14 cellular contexts compared by ENCODE assay signal in the genomic region with DNA sequence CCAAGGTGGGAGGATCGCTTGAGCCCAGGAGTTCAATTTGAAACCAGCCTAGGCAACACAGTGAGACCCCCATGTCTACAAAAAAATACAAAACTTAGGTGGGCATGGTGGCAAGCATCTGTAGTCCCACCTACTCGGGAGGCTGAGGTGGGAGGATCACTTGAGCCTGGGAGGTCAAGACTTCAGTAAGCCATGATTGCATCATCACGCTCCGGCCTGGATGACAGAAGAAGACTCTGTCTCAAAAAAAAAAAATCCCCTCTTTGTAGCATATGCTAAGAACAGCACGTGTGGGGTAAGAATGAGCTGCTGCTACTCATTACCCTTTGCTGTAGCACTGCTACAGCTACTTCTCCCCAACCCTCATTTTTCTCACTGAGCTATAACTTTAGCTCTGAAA. TPM values are rescaled to one million over a fixed set of nuclear protein-coding genes. Genes with fewer than 3 reads are reported as not detected.
A peak's percentile ranks its signal among the peaks of the same experiment; 100 is the strongest.
DNase-seq lines count a peak whose midpoint lies in the region; ATAC-seq and TF ChIP-seq lines count a peak whose summit lies in the region.
"Had no signal": no experiment of that assay in that cellular context is flagged by ENCODE, and none has a peak within 500 bp of the region (broad histone marks: within the 10 kb centered on the region; RNA-seq: fewer than 3 reads in every experiment).

No MANE protein-coding gene starts in this region.

- H3K27me3 Mint-ChIP-seq in activated T-cell treated with anti-CD3 and anti-CD28 coated beads, Interleukin-2, amount 50 U/mL, for 72 hours (ENCODE audit: low read depth) = no peaks in the 10 kb centered on the region
- no peaks in the 10 kb centered on the region for H3K27me3 Mint-ChIP-seq in activated naive CD8-positive, alpha-beta T cell treated with anti-CD3 and anti-CD28 coated beads for 36 hours
- no peaks in the 10 kb centered on the region for H3K27me3 Mint-ChIP-seq in endothelial cell (ENCODE audit: unreplicated experiment)
- H3K27me3 Mint-ChIP-seq in endodermal cell (ENCODE audit: insufficient read depth) = no peaks in the 10 kb centered on the region
- H3K27me3 Mint-ChIP-seq: CD4-positive, alpha-beta memory T cell; IgD-negative memory B cell had no signal

- H3K9me3 ChIP-seq in endodermal cell (ENCODE audit: control insufficient read depth, low read length) = no peaks in the 10 kb centered on the region
- H3K9me3 ChIP-seq: BE2C had no signal

- peak overlapping the region; percentile 10 for H3K27ac Mint-ChIP-seq in activated T-cell treated with anti-CD3 and anti-CD28 coated beads, Interleukin-2, amount 50 U/mL, for 72 hours
- H3K27ac Mint-ChIP-seq in activated naive CD8-positive, alpha-beta T cell treated with anti-CD3 and anti-CD28 coated beads for 36 hours = peak overlapping the region; percentile 14
- H3K27ac Mint-ChIP-seq in endothelial cell (ENCODE audit: unreplicated experiment) = no peak overlapping the region
- H3K27ac Mint-ChIP-seq in endodermal cell = no peak overlapping the region

- H3K36me3 Mint-ChIP-seq in activated T-cell treated with anti-CD3 and anti-CD28 coated beads, Interleukin-2, amount 50 U/mL, for 72 hours (ENCODE audit: insufficient read depth in 2 of 2) = peaks cover 3 to 41% of the 10 kb centered on the region in 2 donors
- peaks cover 28% of the 10 kb centered on the region for H3K36me3 Mint-ChIP-seq in activated naive CD8-positive, alpha-beta T cell treated with anti-CD3 and anti-CD28 coated beads for 36 hours
- peaks cover 42% of the 10 kb centered on the region for H3K36me3 Mint-ChIP-seq in endothelial cell (ENCODE audit: low read depth, unreplicated experiment)
- H3K36me3 Mint-ChIP-seq in endodermal cell (ENCODE audit: low read depth) = peaks cover 73% of the 10 kb centered on the region

- peaks cover 87% of the 10 kb centered on the region for H3K36me3 ChIP-seq in endodermal cell (ENCODE audit: control insufficient read depth, insufficient read depth, low read length)

- DNase-seq in activated T-cell treated with anti-CD3 and anti-CD28 coated beads, Interleukin-2, amount 50 U/mL, for 72 hours = no peak
- DNase-seq in activated T-cell treated with anti-CD3 and anti-CD28 coated beads, Interleukin-2, amount 50 U/mL, for 1 hour = no peak
- DNase-seq in activated naive CD8-positive, alpha-beta T cell treated with anti-CD3 and anti-CD28 coated beads for 36 hours = no peak
- no peak for DNase-seq in endothelial cell (ENCODE audit: low spot score)
- no peak for DNase-seq in endodermal cell
- DNase-seq: BE2C; CD4-positive, alpha-beta memory T cell; DMS79; GM23248; H7 had no signal

- TF ChIP-seq CTCF in endothelial cell (IDR thresholded peaks at IDR 0.05; ENCODE audit: unreplicated experiment) (no peak), endodermal cell (conservative IDR thresholded peaks at IDR 0.05) (no peak)

- no peaks in the 10 kb centered on the region for H3K4me1 ChIP-seq in endodermal cell (ENCODE audit: control insufficient read depth, insufficient read depth, low read length)
- H3K4me1 ChIP-seq: BE2C had no signal

- H3K27me3 ChIP-seq in endodermal cell (ENCODE audit: control insufficient read depth, insufficient read depth, low read length, poor library complexity, severe bottlenecking) = no peaks in the 10 kb centered on the region
- H3K27me3 ChIP-seq: BE2C had no signal

- 91 to 95% methylated on average over 3 to 5 of the region's 5 CpGs for WGBS in endodermal cell (ENCODE audit: insufficient coverage in 1 of 2, insufficient read length in 1 of 2), 2 experiments

- no peak overlapping the region for H3K9ac ChIP-seq in endodermal cell (ENCODE audit: extremely low read depth, low read length, poor library complexity, severe bottlenecking)
- H3K9ac ChIP-seq: GM23248 had no signal

- peaks cover 7% of the 10 kb centered on the region for H3K4me1 Mint-ChIP-seq in activated T-cell treated with anti-CD3 and anti-CD28 coated beads, Interleukin-2, amount 50 U/mL, for 72 hours (ENCODE audit: low read depth)
- H3K4me1 Mint-ChIP-seq in activated naive CD8-positive, alpha-beta T cell treated with anti-CD3 and anti-CD28 coated beads for 36 hours = peaks cover 2% of the 10 kb centered on the region
- H3K4me1 Mint-ChIP-seq in endothelial cell (ENCODE audit: unreplicated experiment) (no peaks in the 10 kb centered on the region), endodermal cell (no peaks in the 10 kb centered on the region)

- no peak overlapping the region for H3K27ac ChIP-seq in endodermal cell (ENCODE audit: low read depth, low read length)
- H3K27ac ChIP-seq: C4-2B, GM23248 had no signal

- H3K4me3 ChIP-seq in endodermal cell (ENCODE audit: low read length) = no peak overlapping the region
- H3K4me3 ChIP-seq: GM12878, GM23248 had no signal

- no peak overlapping the region for H3K4me3 Mint-ChIP-seq in activated T-cell treated with anti-CD3 and anti-CD28 coated beads, Interleukin-2, amount 50 U/mL, for 72 hours
- H3K4me3 Mint-ChIP-seq in activated naive CD8-positive, alpha-beta T cell treated with anti-CD3 and anti-CD28 coated beads for 36 hours = no peak overlapping the region
- H3K4me3 Mint-ChIP-seq in endothelial cell (ENCODE audit: unreplicated experiment) (peak overlapping the region; percentile 51), endodermal cell (no peak overlapping the region)
- H3K4me3 Mint-ChIP-seq: CD4-positive, alpha-beta memory T cell had no signal

- no peaks in the 10 kb centered on the region for H3K9me3 Mint-ChIP-seq in activated T-cell treated with anti-CD3 and anti-CD28 coated beads, Interleukin-2, amount 50 U/mL, for 72 hours
- H3K9me3 Mint-ChIP-seq in activated naive CD8-positive, alpha-beta T cell treated with anti-CD3 and anti-CD28 coated beads for 36 hours = no peaks in the 10 kb centered on the region
- no peaks in the 10 kb centered on the region for H3K9me3 Mint-ChIP-seq in endothelial cell (ENCODE audit: unreplicated experiment)
- no peaks in the 10 kb centered on the region for H3K9me3 Mint-ChIP-seq in endodermal cell
- H3K9me3 Mint-ChIP-seq: CD4-positive, alpha-beta memory T cell; IgD-negative memory B cell had no signal

- no peak for ATAC-seq in activated T-cell treated with anti-CD3 and anti-CD28 coated beads, Interleukin-2, amount 50 U/mL, for 72 hours (replicated peaks in 1 of 2)
- ATAC-seq: GM12878 had no signal

RNA-seq across cellular contexts. Expression of a gene that starts 14.5 kb away (rescaled TPM):
- total RNA-seq in activated T-cell treated with anti-CD3 and anti-CD28 coated beads, Interleukin-2, amount 50 U/mL, for 72 hours = 10 to 100 TPM; 45.6 to 46.0 TPM
- 10 to 100 TPM; 55.0 to 56.3 TPM for total RNA-seq in activated naive CD8-positive, alpha-beta T cell treated with anti-CD3 and anti-CD28 coated beads for 36 hours
- total RNA-seq in endothelial cell (ENCODE audit: unreplicated experiment) = 32.0 TPM
- total RNA-seq in endodermal cell = 10 to 100 TPM; 39.6 to 42.6 TPM
- 27.3 TPM for polyA plus RNA-seq in endodermal cell (2013, experiment 1 of 2)
- 26.2 TPM for polyA plus RNA-seq in endodermal cell (2013, experiment 2 of 2)

RNA-seq across cellular contexts. Expression of a gene that starts 27.5 kb away (rescaled TPM):
- 100 to 1,000 TPM; 176 to 225 TPM for total RNA-seq in activated T-cell treated with anti-CD3 and anti-CD28 coated beads, Interleukin-2, amount 50 U/mL, for 72 hours
- total RNA-seq in activated naive CD8-positive, alpha-beta T cell treated with anti-CD3 and anti-CD28 coated beads for 36 hours = 100 to 1,000 TPM; 246 to 264 TPM
- 280 TPM for total RNA-seq in endothelial cell (ENCODE audit: unreplicated experiment)
- 100 to 1,000 TPM; 214 to 283 TPM for total RNA-seq in endodermal cell
- polyA plus RNA-seq in endodermal cell (2013, experiment 1 of 2) = 189 TPM
- polyA plus RNA-seq in endodermal cell (2013, experiment 2 of 2) = 171 TPM

RNA-seq across cellular contexts. Expression of a gene that starts 29.7 kb away (rescaled TPM):
- total RNA-seq in activated T-cell treated with anti-CD3 and anti-CD28 coated beads, Interleukin-2, amount 50 U/mL, for 72 hours = 100 to 1,000 TPM; 125 to 128 TPM
- total RNA-seq in activated naive CD8-positive, alpha-beta T cell treated with anti-CD3 and anti-CD28 coated beads for 36 hours = 100 to 1,000 TPM; 133 to 142 TPM
- total RNA-seq in endothelial cell (ENCODE audit: unreplicated experiment) (not detected), endodermal cell (not detected)
- not detected for polyA plus RNA-seq in endodermal cell (2013, experiment 1 of 2)
- polyA plus RNA-seq in endodermal cell (2013, experiment 2 of 2) = not detected
- total RNA-seq: G401, GM23248, H7 had no signal
- polyA plus RNA-seq: GM23248 had no signal

RNA-seq across cellular contexts. Expression of a gene that starts 31.4 kb away (rescaled TPM):
- total RNA-seq in activated T-cell treated with anti-CD3 and anti-CD28 coated beads, Interleukin-2, amount 50 U/mL, for 72 hours = 100 to 1,000 TPM; 245 to 250 TPM
- total RNA-seq in activated naive CD8-positive, alpha-beta T cell treated with anti-CD3 and anti-CD28 coated beads for 36 hours = 100 to 1,000 TPM; 341 to 350 TPM
- total RNA-seq in endothelial cell (ENCODE audit: unreplicated experiment) (not detected), endodermal cell (under 1 TPM in 1 of 2 donors, not detected in 1; 0.92 TPM)
- not detected for polyA plus RNA-seq in endodermal cell (2013, experiment 1 of 2)
- polyA plus RNA-seq in endodermal cell (2013, experiment 2 of 2) = not detected
- total RNA-seq: G401, GM23248 had no signal
- polyA plus RNA-seq: GM23248 had no signal

Comparison
In these comparisons a context has a peak if more than half of its experiments do, and no peak if none do; other contexts are left out.
1. H3K27ac Mint-ChIP-seq: peak in activated T-cell treated with anti-CD3 and anti-CD28 coated beads, Interleukin-2, amount 50 U/mL, for 72 hours (single experiment) and activated naive CD8-positive, alpha-beta T cell treated with anti-CD3 and anti-CD28 coated beads for 36 hours (single experiment); none in endothelial cell (single experiment) and endodermal cell (single experiment).
2. RNA of a gene that starts 29.7 kb away (total RNA-seq): 133 to 142 TPM in activated naive CD8-positive, alpha-beta T cell treated with anti-CD3 and anti-CD28 coated beads for 36 hours and 125 to 128 TPM in activated T-cell treated with anti-CD3 and anti-CD28 coated beads, Interleukin-2, amount 50 U/mL, for 72 hours; not detected in endodermal cell and not detected in endothelial cell (single experiment); every median in the first group is over 100 times any median in the second.